In genomic region chr5:69494481-69494880, GRCh38 we compare ENCODE assay signal across 16 cellular contexts. TPM values are rescaled to one million over a fixed set of nuclear protein-coding genes. Genes with fewer than 3 reads are reported as not detected.
DNase-seq lines count a peak whose midpoint lies in the region; ATAC-seq and FAIRE-seq lines count a peak whose summit lies in the region.
"Had no signal": no experiment of that assay in that cellular context is flagged by ENCODE, and none has a peak within 500 bp of the region (broad histone marks: within the 10 kb centered on the region; RNA-seq: fewer than 3 reads in every experiment).

No MANE protein-coding gene starts in this region.

- POLR2A ChIA-PET in activated CD4-positive, alpha-beta memory T cell treated with anti-CD3 and anti-CD28 coated beads, Interleukin-2, amount 10 ng/mL, durations not matched to agents 7 days and 5 days (lab: Charles Lee): no interaction called here
- POLR2A ChIA-PET in activated CD4-positive, alpha-beta memory T cell treated with anti-CD3 and anti-CD28 coated beads for 36 hours (lab: Charles Lee): no interaction called here
- POLR2A ChIA-PET in T-cell (lab: Charles Lee): no interaction called here

- ATAC-seq in T-cell (replicated peaks in 1 of 4): no peak
- ATAC-seq in stimulated activated memory B cell treated with anti-CD40 and anti-IgM and Interleukin-4, amounts not matched to agents 10 μg/mL and 1 μg/mL and 100 μg/mL, for 72 hours: no peak
- ATAC-seq: gastrocnemius medialis had no signal

- intact Hi-C loops in activated CD4-positive, alpha-beta memory T cell treated with anti-CD3 and anti-CD28 coated beads for 36 hours (cut with micrococcal nuclease): loop anchor here (10.0 kb wide), 1 partner anchor 80 kb away; the partner anchor contains the start of gene MARVELD2

- no peak for DNase-seq in activated CD4-positive, alpha-beta memory T cell treated with anti-CD3 and anti-CD28 coated beads, Interleukin-2, amount 10 ng/mL, durations not matched to agents 7 days and 5 days
- DNase-seq in activated CD4-positive, alpha-beta memory T cell treated with anti-CD3 and anti-CD28 coated beads for 36 hours: no peak
- no peak for DNase-seq in T-cell
- DNase-seq in superior temporal gyrus (ENCODE audit: extremely low spot score): no peak
- DNase-seq in urothelium cell line (ENCODE audit: low spot score): no peak
- no peak for DNase-seq in AG20443 (ENCODE audit: low spot score)
- DNase-seq: 8988T; activated CD4-positive, alpha-beta T cell treated with anti-CD3 and anti-CD28 coated beads, Interleukin-2, amount 50 U/mL, for 1 hour; dermis blood vessel endothelial cell; gastrocnemius medialis; left ventricle myocardium superior; NCI-H1694 treated with DMSO at 0.1 percent for 48 hours; NK-92 treated with Interleukin-12 subunit alpha and Interleukin-12 subunit beta, amount 100 ng/mL, for 24 hours; stimulated activated CD4-positive, alpha-beta T cell treated with anti-CD3 and anti-CD28 coated beads, Interleukin-4, amount 100 ng/mL, for 1 hour had no signal

- H3K27me3 Mint-ChIP-seq in activated CD4-positive, alpha-beta memory T cell treated with anti-CD3 and anti-CD28 coated beads, Interleukin-2, amount 10 ng/mL, durations not matched to agents 7 days and 5 days: peaks cover 55% of the 10 kb centered on the region
- peaks cover 49% of the 10 kb centered on the region for H3K27me3 Mint-ChIP-seq in activated CD4-positive, alpha-beta memory T cell treated with anti-CD3 and anti-CD28 coated beads for 36 hours
- H3K27me3 Mint-ChIP-seq in T-cell: peaks cover 44 to 52% of the 10 kb centered on the region in 2 donors
- H3K27me3 Mint-ChIP-seq in stimulated activated memory B cell treated with anti-CD40 and anti-IgM and Interleukin-4, amounts not matched to agents 10 μg/mL and 1 μg/mL and 100 μg/mL, for 72 hours: peaks cover 63% of the 10 kb centered on the region

- CTCF ChIA-PET in activated CD4-positive, alpha-beta memory T cell treated with anti-CD3 and anti-CD28 coated beads, Interleukin-2, amount 10 ng/mL, durations not matched to agents 7 days and 5 days (lab: Charles Lee): no interaction called here
- CTCF ChIA-PET in activated CD4-positive, alpha-beta memory T cell treated with anti-CD3 and anti-CD28 coated beads for 36 hours (lab: Charles Lee): no interaction called here
- CTCF ChIA-PET in T-cell (lab: Charles Lee): no interaction called here

- FAIRE-seq in urothelium cell line (lab: Jason Lieb, UNC): no peak

- peak overlapping the region; percentile 90 for H3K4me3 ChIP-seq in iPS-18c (ENCODE audit: insufficient read depth, low read depth, low read length)

- H3K4me1 Mint-ChIP-seq in activated CD4-positive, alpha-beta memory T cell treated with anti-CD3 and anti-CD28 coated beads, Interleukin-2, amount 10 ng/mL, durations not matched to agents 7 days and 5 days: peaks cover 13% of the 10 kb centered on the region
- H3K4me1 Mint-ChIP-seq in activated CD4-positive, alpha-beta memory T cell treated with anti-CD3 and anti-CD28 coated beads for 36 hours (ENCODE audit: low read depth): peaks cover 7% of the 10 kb centered on the region
- peaks cover 0 to 17% (median 15%) of the 10 kb centered on the region in 3 donors for H3K4me1 Mint-ChIP-seq in T-cell
- H3K4me1 Mint-ChIP-seq in stimulated activated memory B cell treated with anti-CD40 and anti-IgM and Interleukin-4, amounts not matched to agents 10 μg/mL and 1 μg/mL and 100 μg/mL, for 72 hours: peaks cover 23% of the 10 kb centered on the region

- H3K9me3 ChIP-seq in iPS-18c (ENCODE audit: control insufficient read depth, insufficient read depth, low read length): no peaks in the 10 kb centered on the region
- H3K9me3 ChIP-seq: gastrocnemius medialis had no signal

- H3K4me3 Mint-ChIP-seq in activated CD4-positive, alpha-beta memory T cell treated with anti-CD3 and anti-CD28 coated beads, Interleukin-2, amount 10 ng/mL, durations not matched to agents 7 days and 5 days: peak overlapping the region; percentile 30
- no peak overlapping the region for H3K4me3 Mint-ChIP-seq in activated CD4-positive, alpha-beta memory T cell treated with anti-CD3 and anti-CD28 coated beads for 36 hours
- H3K4me3 Mint-ChIP-seq in T-cell: peak overlapping the region in 2 of 3 donors; percentile 34 to 74
- H3K4me3 Mint-ChIP-seq in stimulated activated memory B cell treated with anti-CD40 and anti-IgM and Interleukin-4, amounts not matched to agents 10 μg/mL and 1 μg/mL and 100 μg/mL, for 72 hours: peak overlapping the region; percentile 51

- no peak overlapping the region for H3K27ac Mint-ChIP-seq in activated CD4-positive, alpha-beta memory T cell treated with anti-CD3 and anti-CD28 coated beads, Interleukin-2, amount 10 ng/mL, durations not matched to agents 7 days and 5 days
- no peak overlapping the region for H3K27ac Mint-ChIP-seq in activated CD4-positive, alpha-beta memory T cell treated with anti-CD3 and anti-CD28 coated beads for 36 hours
- H3K27ac Mint-ChIP-seq in T-cell: no peak overlapping the region
- H3K27ac Mint-ChIP-seq in stimulated activated memory B cell treated with anti-CD40 and anti-IgM and Interleukin-4, amounts not matched to agents 10 μg/mL and 1 μg/mL and 100 μg/mL, for 72 hours: no peak overlapping the region

- H3K36me3 Mint-ChIP-seq in activated CD4-positive, alpha-beta memory T cell treated with anti-CD3 and anti-CD28 coated beads, Interleukin-2, amount 10 ng/mL, durations not matched to agents 7 days and 5 days (ENCODE audit: low read depth): no peaks in the 10 kb centered on the region
- no peaks in the 10 kb centered on the region for H3K36me3 Mint-ChIP-seq in activated CD4-positive, alpha-beta memory T cell treated with anti-CD3 and anti-CD28 coated beads for 36 hours
- no peaks in the 10 kb centered on the region for H3K36me3 Mint-ChIP-seq in T-cell
- H3K36me3 Mint-ChIP-seq in stimulated activated memory B cell treated with anti-CD40 and anti-IgM and Interleukin-4, amounts not matched to agents 10 μg/mL and 1 μg/mL and 100 μg/mL, for 72 hours: no peaks in the 10 kb centered on the region

- no peaks in the 10 kb centered on the region for H3K9me3 Mint-ChIP-seq in activated CD4-positive, alpha-beta memory T cell treated with anti-CD3 and anti-CD28 coated beads, Interleukin-2, amount 10 ng/mL, durations not matched to agents 7 days and 5 days
- no peaks in the 10 kb centered on the region for H3K9me3 Mint-ChIP-seq in activated CD4-positive, alpha-beta memory T cell treated with anti-CD3 and anti-CD28 coated beads for 36 hours
- no peaks in the 10 kb centered on the region for H3K9me3 Mint-ChIP-seq in T-cell
- no peaks in the 10 kb centered on the region for H3K9me3 Mint-ChIP-seq in stimulated activated memory B cell treated with anti-CD40 and anti-IgM and Interleukin-4, amounts not matched to agents 10 μg/mL and 1 μg/mL and 100 μg/mL, for 72 hours

RNA-seq across cellular contexts. Expression of gene OCLN, which starts 1.9 kb away (rescaled TPM):
- 1 to 10 TPM; 1.2 to 1.4 TPM for total RNA-seq in activated CD4-positive, alpha-beta memory T cell treated with anti-CD3 and anti-CD28 coated beads, Interleukin-2, amount 10 ng/mL, durations not matched to agents 7 days and 5 days
- under 1 TPM; 0.68 to 0.83 TPM for total RNA-seq in activated CD4-positive, alpha-beta memory T cell treated with anti-CD3 and anti-CD28 coated beads for 36 hours
- 1 to 10 TPM; 1.1 to 9.0 (median 4.2) TPM for total RNA-seq in T-cell
